In genomic region chr19:52637718-52638585, GRCh38 we compare ENCODE assay signal across 8 cellular contexts. TPM values are rescaled to one million over a fixed set of nuclear protein-coding genes. Genes with fewer than 3 reads are reported as not detected.
DNase-seq lines count a peak whose midpoint lies in the region; ATAC-seq and TF ChIP-seq lines count a peak whose summit lies in the region.

ZNF83 (minus strand) TSS chr19:52638355.

- TF ChIP-seq CTCF in left ventricle myocardium inferior (IDR thresholded peaks at IDR 0.05; ENCODE audit: borderline replicate concordance) (no peak), progenitor cell of endocrine pancreas (IDR thresholded peaks at IDR 0.05; ENCODE audit: unreplicated experiment) (no peak), upper lobe of right lung (IDR thresholded peaks at IDR 0.05) (no peak)

- H3K36me3 ChIP-seq in left ventricle myocardium inferior (peaks cover 10% of the 10 kb centered on the region), upper lobe of right lung (peaks cover 6% of the 10 kb centered on the region)

- H3K36me3 Mint-ChIP-seq in progenitor cell of endocrine pancreas (ENCODE audit: insufficient read depth), result peaks cover 8% of the 10 kb centered on the region

- peaks cover 29% of the 10 kb centered on the region for H3K4me1 Mint-ChIP-seq in progenitor cell of endocrine pancreas (ENCODE audit: low read depth)

- intact Hi-C loops in left ventricle myocardium inferior (cut with micrococcal nuclease) (no loop called here), upper lobe of right lung (cut with DNase I) (no loop called here)

- ATAC-seq in HG02588 (IDR thresholded peaks at IDR 0.05; ENCODE audit: unreplicated experiment) (peak; percentile 86), upper lobe of right lung (peak; percentile 100)

- H3K9me3 Mint-ChIP-seq in progenitor cell of endocrine pancreas (ENCODE audit: low read depth), result no peaks in the 10 kb centered on the region

- DNase-seq in GM03348 (ENCODE audit: low spot score), result peak; percentile 99
- peak; percentile 95 for DNase-seq in NCI-H1105 (lab: John Stamatoyannopoulos, UW)
- peak; percentile 88 to 97 (median 92) for DNase-seq in T-helper 1 cell
- peak; percentile 85 for DNase-seq in amniotic epithelial cell (ENCODE audit: low read depth)
- DNase-seq in left ventricle myocardium inferior, result peak; percentile 97
- peak; percentile 98 for DNase-seq in progenitor cell of endocrine pancreas (ENCODE audit: low spot score, unreplicated experiment)
- peak; percentile 98 for DNase-seq in upper lobe of right lung

- H3K27ac Mint-ChIP-seq in progenitor cell of endocrine pancreas, result peak within 1 kb of the TSS; percentile 99

- H3K4me1 ChIP-seq in left ventricle myocardium inferior (peaks cover 22% of the 10 kb centered on the region), upper lobe of right lung (peaks cover 9% of the 10 kb centered on the region)

- H3K27ac ChIP-seq in left ventricle myocardium inferior (replicated peaks), result peak within 1 kb of the TSS; percentile 86
- H3K27ac ChIP-seq in upper lobe of right lung, result peak within 1 kb of the TSS; percentile 83

- no peaks in the 10 kb centered on the region for H3K9me3 ChIP-seq in left ventricle myocardium inferior (replicated peaks)
- H3K9me3 ChIP-seq in upper lobe of right lung, result no peaks in the 10 kb centered on the region

- peak within 1 kb of the TSS; percentile 94 for H3K4me3 Mint-ChIP-seq in progenitor cell of endocrine pancreas (ENCODE audit: low read depth)

- no peaks in the 10 kb centered on the region for H3K27me3 ChIP-seq in left ventricle myocardium inferior (ENCODE audit: low read depth)
- no peaks in the 10 kb centered on the region for H3K27me3 ChIP-seq in upper lobe of right lung

- no peaks in the 10 kb centered on the region for H3K27me3 Mint-ChIP-seq in progenitor cell of endocrine pancreas

- H3K4me3 ChIP-seq in left ventricle myocardium inferior (peak within 1 kb of the TSS; percentile 74), upper lobe of right lung (peak within 1 kb of the TSS; percentile 65)

RNA-seq across cellular contexts. Expression of gene ZNF83, which starts in this region (rescaled TPM):
- total RNA-seq in left ventricle myocardium inferior (21.1 TPM), progenitor cell of endocrine pancreas (72.1 and 79.7 TPM in 2 replicates), upper lobe of right lung (43.7 TPM)

Comparison
In these comparisons a context has a peak if more than half of its experiments do, and no peak if none do; other contexts are left out.
1. Peak in every context shown above with its lines: DNase-seq, ATAC-seq, H3K4me3 ChIP-seq and H3K27ac ChIP-seq.